Comparison of ENCODE assay signal across 4 cellular contexts in genomic region chr11:71796016-71796415, GRCh38. TPM values are rescaled to one million over a fixed set of nuclear protein-coding genes. Genes with fewer than 3 reads are reported as not detected.
"Had no signal": no experiment of that assay in that cellular context is flagged by ENCODE, and none has a peak within 500 bp of the region (broad histone marks: within the 10 kb centered on the region; RNA-seq: fewer than 3 reads in every experiment).

No MANE protein-coding gene starts in this region.

RNA-seq across cellular contexts. Expression of gene DEFB108B, which starts 37.0 kb away (rescaled TPM):
- total RNA-seq: LHCN-M2, M059J, MCF 10A, NCI-H460 had no signal
